In genomic region chr2:64114063-64114911, GRCh38 we compare ENCODE assay signal across 8 cellular contexts. TPM values are rescaled to one million over a fixed set of nuclear protein-coding genes. Genes with fewer than 3 reads are reported as not detected.
DNase-seq lines count a peak whose midpoint lies in the region; ATAC-seq, FAIRE-seq and TF ChIP-seq lines count a peak whose summit lies in the region.

No MANE protein-coding gene starts in this region.

- H3K27ac Mint-ChIP-seq in activated naive CD4-positive, alpha-beta T cell treated with anti-CD3 and anti-CD28 coated beads, Interleukin-2, amount 10 ng/mL, durations not matched to agents 7 days and 5 days = peak overlapping the region; percentile 82
- peak overlapping the region; percentile 79 for H3K27ac Mint-ChIP-seq in activated B cell treated with CpG ODN at 0.5 μM for 24 hours

- no peak overlapping the region for H3K9ac ChIP-seq in kidney (ENCODE audit: low read length in 2 of 2)

- H3K36me3 ChIP-seq in kidney (ENCODE audit: control insufficient read depth in 1 of 2, insufficient read depth in 2 of 2, low read length in 2 of 2) = no peaks in the 10 kb centered on the region

- intact Hi-C loops in activated B cell treated with CpG ODN at 0.5 μM for 24 hours (cut with micrococcal nuclease) = loop anchor here (2.0 kb wide), 1 partner anchor 17 kb away; no protein-coding TSS in a partner anchor
- intact Hi-C loops in kidney (cut with DNase I) = no loop called here

- H3K36me3 Mint-ChIP-seq in activated naive CD4-positive, alpha-beta T cell treated with anti-CD3 and anti-CD28 coated beads, Interleukin-2, amount 10 ng/mL, durations not matched to agents 7 days and 5 days = peaks cover 8% of the 10 kb centered on the region
- peaks cover 8% of the 10 kb centered on the region for H3K36me3 Mint-ChIP-seq in activated B cell treated with CpG ODN at 0.5 μM for 24 hours (ENCODE audit: low read depth)

- POLR2A ChIA-PET in activated B cell treated with CpG ODN at 0.5 μM for 24 hours (lab: Charles Lee) = interaction anchor here (0.8 to 1.3 kb wide), 3 partner anchors 24 to 211 kb away, joined by 3 to 14 read pairs (median 4); no protein-coding TSS in a partner anchor

- no peaks in the 10 kb centered on the region for H3K9me3 ChIP-seq in kidney (ENCODE audit: control insufficient read depth in 1 of 2, low read length in 2 of 2)

- no peaks in the 10 kb centered on the region for H3K9me3 Mint-ChIP-seq in activated naive CD4-positive, alpha-beta T cell treated with anti-CD3 and anti-CD28 coated beads, Interleukin-2, amount 10 ng/mL, durations not matched to agents 7 days and 5 days
- no peaks in the 10 kb centered on the region for H3K9me3 Mint-ChIP-seq in activated B cell treated with CpG ODN at 0.5 μM for 24 hours

- peak overlapping the region; percentile 2 for H3K4me3 Mint-ChIP-seq in activated naive CD4-positive, alpha-beta T cell treated with anti-CD3 and anti-CD28 coated beads, Interleukin-2, amount 10 ng/mL, durations not matched to agents 7 days and 5 days
- peak overlapping the region; percentile 52 for H3K4me3 Mint-ChIP-seq in activated B cell treated with CpG ODN at 0.5 μM for 24 hours

- peaks cover 61% of the 10 kb centered on the region for H3K4me1 Mint-ChIP-seq in activated naive CD4-positive, alpha-beta T cell treated with anti-CD3 and anti-CD28 coated beads, Interleukin-2, amount 10 ng/mL, durations not matched to agents 7 days and 5 days
- H3K4me1 Mint-ChIP-seq in activated B cell treated with CpG ODN at 0.5 μM for 24 hours = peaks cover 60% of the 10 kb centered on the region

- CTCF ChIA-PET in activated naive CD4-positive, alpha-beta T cell treated with anti-CD3 and anti-CD28 coated beads, Interleukin-2, amount 10 ng/mL, durations not matched to agents 7 days and 5 days (lab: Charles Lee) = interaction anchor here (0.9 to 2.0 kb wide), 2 partner anchors 13 to 21 kb away, joined by 3 to 5 read pairs; no protein-coding TSS in a partner anchor
- CTCF ChIA-PET in activated B cell treated with CpG ODN at 0.5 μM for 24 hours (lab: Charles Lee) = interaction anchor here (0.8 to 1.0 kb wide), 2 partner anchors 212 to 216 kb away, joined by 4 read pairs; no protein-coding TSS in a partner anchor

- peak; percentile 44 for ATAC-seq in HG03108 (IDR thresholded peaks at IDR 0.05; ENCODE audit: unreplicated experiment)
- ATAC-seq in activated B cell treated with CpG ODN at 0.5 μM for 24 hours (ENCODE audit: low read depth) = peak; percentile 54
- ATAC-seq in GM21526 (IDR thresholded peaks at IDR 0.05; ENCODE audit: low FRiP score, unreplicated experiment) = no peak

- no peak for DNase-seq in activated naive CD4-positive, alpha-beta T cell treated with anti-CD3 and anti-CD28 coated beads, Interleukin-2, amount 10 ng/mL, durations not matched to agents 7 days and 5 days
- no peak for DNase-seq in activated naive CD4-positive, alpha-beta T cell treated with Interleukin-2 at 50 U/mL for 16 hours
- DNase-seq in activated B cell treated with CpG ODN at 0.5 μM for 24 hours = no peak
- no peak for DNase-seq in kidney
- no peak for DNase-seq in COLO668 (lab: John Stamatoyannopoulos, UW; ENCODE audit: unreplicated experiment)
- no peak for DNase-seq in GM19238 (ENCODE audit: insufficient read length, low spot score)

- TF ChIP-seq CTCF in activated B cell treated with CpG ODN at 0.5 μM for 24 hours (IDR thresholded peaks at IDR 0.05) (no peak), kidney (IDR thresholded peaks at IDR 0.05; ENCODE audit: borderline replicate concordance, extremely low read depth, insufficient read depth) (no peak)

- no peak overlapping the region for H3K27ac ChIP-seq in kidney (ENCODE audit: low read depth in 2 of 2, low read length in 2 of 2)

- no peaks in the 10 kb centered on the region for H3K27me3 Mint-ChIP-seq in activated naive CD4-positive, alpha-beta T cell treated with anti-CD3 and anti-CD28 coated beads, Interleukin-2, amount 10 ng/mL, durations not matched to agents 7 days and 5 days
- H3K27me3 Mint-ChIP-seq in activated B cell treated with CpG ODN at 0.5 μM for 24 hours = no peaks in the 10 kb centered on the region

- no peak overlapping the region for H3K4me3 ChIP-seq in kidney (ENCODE audit: low read length in 2 of 2)

- peaks cover 8 to 10% of the 10 kb centered on the region in 2 donors for H3K4me1 ChIP-seq in kidney (ENCODE audit: control insufficient read depth in 1 of 2, insufficient read depth in 1 of 2, low read depth in 1 of 2, low read length in 2 of 2)

- peak; percentile 68 for FAIRE-seq in kidney (lab: Jason Lieb, UNC)

RNA-seq across cellular contexts. Expression of gene PELI1, which starts 29.9 kb away (rescaled TPM):
- 81.4 and 93.1 TPM in 2 replicates for total RNA-seq in activated B cell treated with CpG ODN at 0.5 μM for 24 hours
- total RNA-seq in kidney = 36.9 TPM
- 4.6 TPM for polyA plus RNA-seq in kidney (ENCODE audit: insufficient read depth, low read depth, low replicate concordance)
